Comparison of ENCODE assay signal across 31 cellular contexts in the genomic region with DNA sequence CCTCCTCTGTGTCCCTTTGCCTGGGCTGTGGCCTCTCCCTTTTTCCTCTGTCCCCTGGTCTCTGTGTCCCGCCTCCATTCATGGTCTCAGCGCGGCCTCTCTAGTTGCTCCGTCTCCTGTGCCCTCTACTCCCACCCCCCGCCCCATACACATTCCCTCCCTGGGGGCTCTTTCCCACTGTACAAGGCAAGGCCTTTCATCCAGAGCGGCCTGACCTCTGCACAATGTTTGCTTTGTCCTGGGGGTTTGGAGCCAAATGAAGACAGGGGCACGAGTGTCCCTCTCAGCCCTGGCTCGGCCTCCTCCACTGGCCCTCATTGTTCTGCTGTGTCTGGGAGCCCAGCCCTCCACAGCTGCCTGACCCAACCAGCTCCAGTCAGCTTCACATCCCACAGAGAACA.
DNase-seq lines count a peak whose midpoint lies in the region; ATAC-seq, FAIRE-seq and TF ChIP-seq lines count a peak whose summit lies in the region.
"Had no signal": no experiment of that assay in that cellular context is flagged by ENCODE, and none has a peak within 500 bp of the region (broad histone marks: within the 10 kb centered on the region; RNA-seq: fewer than 3 reads in every experiment).

No MANE protein-coding gene starts in this region.

- H3K27me3 Mint-ChIP-seq in osteocyte (ENCODE audit: unreplicated experiment) = no peaks in the 10 kb centered on the region
- no peaks in the 10 kb centered on the region for H3K27me3 Mint-ChIP-seq in stimulated activated naive CD8-positive, alpha-beta T cell treated with anti-CD3 and anti-CD28 coated beads, Interleukin-15, amount 100 ng/mL, for 72 hours
- H3K27me3 Mint-ChIP-seq: activated B cell treated with CpG ODN at 0.5 μM for 24 hours; brain; CD4-positive, CD25-positive, alpha-beta regulatory T cell; stimulated activated naive B cell treated with anti-CD40 and anti-IgM and Interleukin-4, amounts not matched to agents 10 μg/mL and 1 μg/mL and 100 μg/mL, for 72 hours had no signal

- no peaks in the 10 kb centered on the region for H3K4me1 Mint-ChIP-seq in osteocyte (ENCODE audit: unreplicated experiment)
- H3K4me1 Mint-ChIP-seq in stimulated activated naive CD8-positive, alpha-beta T cell treated with anti-CD3 and anti-CD28 coated beads, Interleukin-15, amount 100 ng/mL, for 72 hours = no peaks in the 10 kb centered on the region
- H3K4me1 Mint-ChIP-seq: activated B cell treated with CpG ODN at 0.5 μM for 24 hours; CD4-positive, CD25-positive, alpha-beta regulatory T cell; stimulated activated naive B cell treated with anti-CD40 and anti-IgM and Interleukin-4, amounts not matched to agents 10 μg/mL and 1 μg/mL and 100 μg/mL, for 72 hours had no signal

- no peaks in the 10 kb centered on the region for H3K36me3 ChIP-seq in esophagus muscularis mucosa
- H3K36me3 ChIP-seq in lung (ENCODE audit: control insufficient read depth in 2 of 2, insufficient read depth in 2 of 2, low read length in 2 of 2) = no peaks in the 10 kb centered on the region
- H3K36me3 ChIP-seq in adrenal gland (replicated peaks in 1 of 2) = no peaks in the 10 kb centered on the region
- H3K36me3 ChIP-seq: neutrophil had no signal

- TF ChIP-seq CTCF in esophagus muscularis mucosa (IDR thresholded peaks at IDR 0.05) = no peak
- no peak for TF ChIP-seq CTCF in lung (IDR thresholded peaks at IDR 0.05; ENCODE audit: control extremely low read depth, extremely low read depth)
- TF ChIP-seq CTCF in osteocyte (IDR thresholded peaks at IDR 0.05) = no peak
- TF ChIP-seq CTCF in adrenal gland (IDR thresholded peaks at IDR 0.05) = no peak

- TF ChIP-seq POLR2A in esophagus muscularis mucosa (IDR thresholded peaks at IDR 0.05; ENCODE audit: low read depth) (no peak), adrenal gland (IDR thresholded peaks at IDR 0.05) (no peak)

- H3K27ac ChIP-seq in esophagus muscularis mucosa (replicated peaks in 1 of 4) (no peak overlapping the region), lung (ENCODE audit: low read depth in 1 of 2, low read length in 1 of 2) (no peak overlapping the region), adrenal gland (no peak overlapping the region)
- H3K27ac ChIP-seq: neutrophil, testis had no signal

- no peak for FAIRE-seq in HTR-8/SVneo (lab: Jason Lieb, UNC)
- FAIRE-seq: A204.1, endothelial cell of umbilical vein, keratinocyte, urothelium cell line had no signal

- no peak overlapping the region for H3K4me3 Mint-ChIP-seq in osteocyte (ENCODE audit: unreplicated experiment)
- no peak overlapping the region for H3K4me3 Mint-ChIP-seq in stimulated activated naive CD8-positive, alpha-beta T cell treated with anti-CD3 and anti-CD28 coated beads, Interleukin-15, amount 100 ng/mL, for 72 hours
- H3K4me3 Mint-ChIP-seq: activated B cell treated with CpG ODN at 0.5 μM for 24 hours; activated naive CD4-positive, alpha-beta T cell treated with anti-CD3 and anti-CD28 coated beads for 36 hours; CD4-positive, CD25-positive, alpha-beta regulatory T cell; stimulated activated naive B cell treated with anti-CD40 and anti-IgM and Interleukin-4, amounts not matched to agents 10 μg/mL and 1 μg/mL and 100 μg/mL, for 72 hours; T-helper 1 cell treated with Interleukin-12 subunit alpha and Interleukin-12 subunit beta and Interleukin-4 antibody, amounts not matched to agents 30 μg/mL and 1 μg/mL, for 36 hours had no signal

- H3K4me3 ChIP-seq in esophagus muscularis mucosa (no peak overlapping the region), lung (no peak overlapping the region), adrenal gland (no peak overlapping the region)

- ATAC-seq in lung (ENCODE audit: insufficient read depth, low FRiP score) (no peak), HG02870 (IDR thresholded peaks at IDR 0.05; ENCODE audit: unreplicated experiment) (no peak)
- ATAC-seq in stimulated activated naive CD8-positive, alpha-beta T cell treated with anti-CD3 and anti-CD28 coated beads, Interleukin-15, amount 100 ng/mL, for 72 hours = no peak
- ATAC-seq: Right ventricle myocardium inferior; SK-N-SH treated with all-trans-retinoic acid at 6 μM for 48 hours; stimulated activated naive B cell treated with anti-CD40 and anti-IgM and Interleukin-4, amounts not matched to agents 10 μg/mL and 1 μg/mL and 100 μg/mL, for 72 hours had no signal

- H3K9me3 Mint-ChIP-seq in osteocyte (ENCODE audit: unreplicated experiment) = peaks cover 27% of the 10 kb centered on the region
- peaks cover 10 to 14% of the 10 kb centered on the region in 2 donors for H3K9me3 Mint-ChIP-seq in stimulated activated naive CD8-positive, alpha-beta T cell treated with anti-CD3 and anti-CD28 coated beads, Interleukin-15, amount 100 ng/mL, for 72 hours

- H3K27me3 ChIP-seq in esophagus muscularis mucosa = no peaks in the 10 kb centered on the region
- H3K27me3 ChIP-seq in lung (ENCODE audit: control insufficient read depth, insufficient read depth) = no peaks in the 10 kb centered on the region
- no peaks in the 10 kb centered on the region for H3K27me3 ChIP-seq in adrenal gland
- H3K27me3 ChIP-seq: neutrophil, testis had no signal

- DNase-seq in C1 segment of cervical spinal cord (lab: John Stamatoyannopoulos, UW) = peak in 12 of 14 donors; percentile 18 to 87 (median 76)
- DNase-seq in esophagus muscularis mucosa (ENCODE audit: extremely low spot score) = peak; percentile 72
- DNase-seq in lung (ENCODE audit: low spot score) = peak; percentile 20
- DNase-seq in osteocyte (ENCODE audit: extremely low spot score, unreplicated experiment) = peak; percentile 71
- DNase-seq in HTR-8/SVneo (ENCODE audit: insufficient read length, low spot score) = no peak
- DNase-seq in stimulated activated naive CD8-positive, alpha-beta T cell treated with anti-CD3 and anti-CD28 coated beads, Interleukin-15, amount 100 ng/mL, for 72 hours = no peak
- DNase-seq in adrenal gland = no peak
- DNase-seq: activated B cell treated with CpG ODN at 0.5 μM for 24 hours; activated CD4-positive, alpha-beta T cell treated with anti-CD3 and anti-CD28 coated beads, Interleukin-2, amount 50 U/mL, for 48 hours; activated CD8-positive, alpha-beta memory T cell treated with anti-CD3 and anti-CD28 coated beads, Interleukin-2, amount 50 U/mL, for 48 hours; activated naive CD4-positive, alpha-beta T cell treated with anti-CD3 and anti-CD28 coated beads for 36 hours; Calu3; CD4-positive, CD25-positive, alpha-beta regulatory T cell; DMS79 treated with DMSO at 0.1 percent for 48 hours; Kasumi-1; mammary epithelial cell; NCI-H1417; NCI-H2029 treated with DMSO at 0.1 percent for 48 hours; NCI-H526; stimulated activated naive B cell treated with anti-CD40 and anti-IgM and Interleukin-4, amounts not matched to agents 10 μg/mL and 1 μg/mL and 100 μg/mL, for 72 hours had no signal

- TF ChIP-seq EP300 in esophagus muscularis mucosa (IDR thresholded peaks at IDR 0.05) = no peak

- intact Hi-C loops in esophagus muscularis mucosa (cut with DNase I) (no loop called here), adrenal gland (cut with DNase I) (no loop called here)

- H3K27ac Mint-ChIP-seq in osteocyte (ENCODE audit: unreplicated experiment) = no peak overlapping the region
- H3K27ac Mint-ChIP-seq in stimulated activated naive CD8-positive, alpha-beta T cell treated with anti-CD3 and anti-CD28 coated beads, Interleukin-15, amount 100 ng/mL, for 72 hours = peak overlapping the region in 1 of 2 donors; percentile 57
- H3K27ac Mint-ChIP-seq: activated B cell treated with CpG ODN at 0.5 μM for 24 hours; activated naive CD4-positive, alpha-beta T cell treated with anti-CD3 and anti-CD28 coated beads for 36 hours; CD4-positive, CD25-positive, alpha-beta regulatory T cell; stimulated activated naive B cell treated with anti-CD40 and anti-IgM and Interleukin-4, amounts not matched to agents 10 μg/mL and 1 μg/mL and 100 μg/mL, for 72 hours; T-helper 1 cell treated with Interleukin-12 subunit alpha and Interleukin-12 subunit beta and Interleukin-4 antibody, amounts not matched to agents 30 μg/mL and 1 μg/mL, for 36 hours had no signal

- peaks cover 0 to 16% (median 7%) of the 10 kb centered on the region in 4 donors for H3K9me3 ChIP-seq in esophagus muscularis mucosa
- peaks cover 0 to 4% of the 10 kb centered on the region in 2 donors for H3K9me3 ChIP-seq in lung (ENCODE audit: control insufficient read depth in 2 of 2, insufficient read depth in 1 of 2, low read length in 1 of 2)
- H3K9me3 ChIP-seq in adrenal gland (replicated peaks in 1 of 3) = no peaks in the 10 kb centered on the region
- H3K9me3 ChIP-seq: neutrophil, testis had no signal

- WGBS in esophagus muscularis mucosa = 55% methylated on average over 6 of the region's 8 CpGs
- WGBS in lung, 2 donors = 64 to 75% methylated on average over 8 of the region's 8 CpGs
- 56 to 68% (median 65%) methylated on average over 6 to 8 of the region's 8 CpGs for WGBS in adrenal gland, 4 donors

- H3K4me1 ChIP-seq in esophagus muscularis mucosa = no peaks in the 10 kb centered on the region
- no peaks in the 10 kb centered on the region for H3K4me1 ChIP-seq in lung (ENCODE audit: control insufficient read depth in 2 of 2, insufficient read depth in 2 of 2, low read length in 2 of 2)
- no peaks in the 10 kb centered on the region for H3K4me1 ChIP-seq in adrenal gland (replicated peaks in 1 of 2)
- H3K4me1 ChIP-seq: testis had no signal

- no peaks in the 10 kb centered on the region for H3K36me3 Mint-ChIP-seq in osteocyte (ENCODE audit: unreplicated experiment)
- H3K36me3 Mint-ChIP-seq: brain; CD4-positive, CD25-positive, alpha-beta regulatory T cell; stimulated activated naive B cell treated with anti-CD40 and anti-IgM and Interleukin-4, amounts not matched to agents 10 μg/mL and 1 μg/mL and 100 μg/mL, for 72 hours had no signal

Comparison
In these comparisons a context has a peak if more than half of its experiments do, and no peak if none do; other contexts are left out.
1. DNase-seq: peak in C1 segment of cervical spinal cord (12 of 14), esophagus muscularis mucosa (single experiment), lung (single experiment) and osteocyte (single experiment); none in HTR-8/SVneo (single experiment), stimulated activated naive CD8-positive, alpha-beta T cell treated with anti-CD3 and anti-CD28 coated beads, Interleukin-15, amount 100 ng/mL, for 72 hours (0 of 2) and adrenal gland (0 of 7).